In the genomic region with DNA sequence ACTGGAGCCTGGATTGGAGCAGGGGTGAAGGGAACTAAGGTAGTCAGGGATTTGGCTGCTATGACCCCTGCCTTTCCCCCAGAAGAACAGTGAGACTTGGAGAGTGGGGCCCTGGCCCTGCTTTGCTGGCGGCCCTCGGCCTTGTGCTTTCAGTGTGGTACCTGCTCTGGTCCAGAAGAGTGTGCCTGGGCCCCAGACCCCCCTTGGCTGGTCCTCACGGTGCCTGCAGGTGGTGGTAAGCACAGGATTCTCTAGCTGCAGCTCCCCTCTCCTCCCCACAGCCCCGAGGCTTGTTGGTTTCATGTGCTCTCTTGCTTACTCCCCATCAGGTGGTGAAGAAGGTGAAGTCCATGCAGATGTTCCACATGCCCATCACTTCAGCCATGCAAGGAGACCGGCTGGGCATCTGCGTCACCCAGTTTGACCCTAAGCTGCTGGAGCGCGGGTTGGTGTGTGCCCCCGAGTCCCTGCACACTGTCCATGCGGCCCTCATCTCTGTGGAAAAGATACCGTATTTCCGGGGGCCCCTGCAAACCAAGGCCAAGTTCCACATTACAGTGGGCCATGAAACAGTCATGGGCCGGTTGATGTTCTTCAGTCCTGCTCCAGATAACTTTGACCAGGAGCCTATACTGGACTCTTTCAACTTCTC, we compare ENCODE assay signal across 30 cellular contexts.
"Had no signal": no experiment of that assay in that cellular context is flagged by ENCODE, and none has a peak within 500 bp of the region (broad histone marks: within the 10 kb centered on the region; RNA-seq: fewer than 3 reads in every experiment).

No MANE protein-coding gene starts in this region.

- H3K27me3 Mint-ChIP-seq: activated CD4-positive, alpha-beta memory T cell treated with anti-CD3 and anti-CD28 coated beads for 36 hours; activated CD4-positive, alpha-beta T cell treated with anti-CD3 and anti-CD28 coated beads, Interleukin-2, amount 10 ng/mL, durations not matched to agents 24 days and 14 days; activated naive CD4-positive, alpha-beta T cell treated with anti-CD3 and anti-CD28 coated beads, Interleukin-2, amount 10 ng/mL, durations not matched to agents 7 days and 5 days; activated naive CD8-positive, alpha-beta T cell treated with anti-CD3 and anti-CD28 coated beads, Interleukin-2, amount 10 ng/mL, durations not matched to agents 7 days and 5 days; activated T-cell treated with anti-CD3 and anti-CD28 coated beads, Interleukin-2, amount 50 U/mL, for 24 hours had no signal

- H3K9me3 ChIP-seq: ascending aorta, gastroesophageal sphincter, mucosa of descending colon, neutrophil, ovary, prostate gland, suprapubic skin, tibial artery, upper lobe of right lung had no signal

- H3K27ac Mint-ChIP-seq: activated CD4-positive, alpha-beta memory T cell treated with anti-CD3 and anti-CD28 coated beads for 36 hours; activated CD4-positive, alpha-beta T cell treated with anti-CD3 and anti-CD28 coated beads, Interleukin-2, amount 10 ng/mL, durations not matched to agents 24 days and 14 days; activated naive CD4-positive, alpha-beta T cell treated with anti-CD3 and anti-CD28 coated beads, Interleukin-2, amount 10 ng/mL, durations not matched to agents 7 days and 5 days; activated naive CD8-positive, alpha-beta T cell treated with anti-CD3 and anti-CD28 coated beads, Interleukin-2, amount 10 ng/mL, durations not matched to agents 7 days and 5 days; activated T-cell treated with anti-CD3 and anti-CD28 coated beads, Interleukin-2, amount 50 U/mL, for 24 hours; T-helper 1 cell treated with Interleukin-12 subunit alpha and Interleukin-12 subunit beta and Interleukin-4 antibody, amounts not matched to agents 30 μg/mL and 1 μg/mL, for 36 hours had no signal

- ATAC-seq: gastroesophageal sphincter, mucosa of descending colon had no signal

- H3K36me3 ChIP-seq: cardiac muscle cell, ovary, prostate gland had no signal

- H3K9me3 Mint-ChIP-seq: activated CD4-positive, alpha-beta memory T cell treated with anti-CD3 and anti-CD28 coated beads for 36 hours; activated CD4-positive, alpha-beta T cell treated with anti-CD3 and anti-CD28 coated beads, Interleukin-2, amount 10 ng/mL, durations not matched to agents 24 days and 14 days; activated naive CD4-positive, alpha-beta T cell treated with anti-CD3 and anti-CD28 coated beads, Interleukin-2, amount 10 ng/mL, durations not matched to agents 7 days and 5 days; activated naive CD8-positive, alpha-beta T cell treated with anti-CD3 and anti-CD28 coated beads, Interleukin-2, amount 10 ng/mL, durations not matched to agents 7 days and 5 days; activated T-cell treated with anti-CD3 and anti-CD28 coated beads, Interleukin-2, amount 50 U/mL, for 24 hours; brain; immature natural killer cell; nephron; T-helper 1 cell treated with Interleukin-12 subunit alpha and Interleukin-12 subunit beta and Interleukin-4 antibody, amounts not matched to agents 30 μg/mL and 1 μg/mL, for 36 hours had no signal

- DNase-seq: activated CD4-positive, alpha-beta memory T cell treated with anti-CD3 and anti-CD28 coated beads for 36 hours; activated CD4-positive, alpha-beta T cell treated with anti-CD3 and anti-CD28 coated beads, Interleukin-2, amount 10 ng/mL, durations not matched to agents 24 days and 14 days; activated CD4-positive, CD25-positive, alpha-beta regulatory T cell treated with anti-CD3 and anti-CD28 coated beads, Interleukin-2, amount 50 U/mL, for 72 hours; activated CD8-positive, alpha-beta memory T cell treated with anti-CD3 and anti-CD28 coated beads, Interleukin-2, amount 50 U/mL, for 4 hours; activated gamma-delta T cell; activated naive CD4-positive, alpha-beta T cell treated with anti-CD3 and anti-CD28 coated beads, Interleukin-2, amount 10 ng/mL, durations not matched to agents 7 days and 5 days; activated naive CD8-positive, alpha-beta T cell treated with anti-CD3 and anti-CD28 coated beads, Interleukin-2, amount 10 ng/mL, durations not matched to agents 7 days and 5 days; activated T-cell treated with anti-CD3 and anti-CD28 coated beads, Interleukin-2, amount 50 U/mL, for 24 hours; cerebellar nuclear complex; effector memory CD4-positive, alpha-beta T cell; hypothalamus; immature natural killer cell; mucosa of descending colon; SW 1271; T-helper 9 cell; tibial artery had no signal

- H3K27me3 ChIP-seq: ascending aorta, cardiac muscle cell, dorsolateral prefrontal cortex, gastroesophageal sphincter, neutrophil, ovary, suprapubic skin, tibial artery, upper lobe of right lung had no signal

- H3K4me3 Mint-ChIP-seq: activated CD4-positive, alpha-beta memory T cell treated with anti-CD3 and anti-CD28 coated beads for 36 hours; activated CD4-positive, alpha-beta T cell treated with anti-CD3 and anti-CD28 coated beads, Interleukin-2, amount 10 ng/mL, durations not matched to agents 24 days and 14 days; activated naive CD4-positive, alpha-beta T cell treated with anti-CD3 and anti-CD28 coated beads, Interleukin-2, amount 10 ng/mL, durations not matched to agents 7 days and 5 days; activated naive CD8-positive, alpha-beta T cell treated with anti-CD3 and anti-CD28 coated beads, Interleukin-2, amount 10 ng/mL, durations not matched to agents 7 days and 5 days; activated T-cell treated with anti-CD3 and anti-CD28 coated beads, Interleukin-2, amount 50 U/mL, for 24 hours; brain; immature natural killer cell; nephron; T-helper 1 cell treated with Interleukin-12 subunit alpha and Interleukin-12 subunit beta and Interleukin-4 antibody, amounts not matched to agents 30 μg/mL and 1 μg/mL, for 36 hours had no signal

- H3K4me1 Mint-ChIP-seq: activated CD4-positive, alpha-beta T cell treated with anti-CD3 and anti-CD28 coated beads, Interleukin-2, amount 10 ng/mL, durations not matched to agents 24 days and 14 days; activated naive CD4-positive, alpha-beta T cell treated with anti-CD3 and anti-CD28 coated beads, Interleukin-2, amount 10 ng/mL, durations not matched to agents 7 days and 5 days; activated naive CD8-positive, alpha-beta T cell treated with anti-CD3 and anti-CD28 coated beads, Interleukin-2, amount 10 ng/mL, durations not matched to agents 7 days and 5 days; immature natural killer cell had no signal

- H3K27ac ChIP-seq: ascending aorta, cardiac muscle cell, coronary artery, dorsolateral prefrontal cortex, gastroesophageal sphincter, neutrophil, ovary, prostate gland, suprapubic skin, tibial artery, upper lobe of right lung had no signal

- H3K36me3 Mint-ChIP-seq: activated naive CD4-positive, alpha-beta T cell treated with anti-CD3 and anti-CD28 coated beads, Interleukin-2, amount 10 ng/mL, durations not matched to agents 7 days and 5 days; activated naive CD8-positive, alpha-beta T cell treated with anti-CD3 and anti-CD28 coated beads, Interleukin-2, amount 10 ng/mL, durations not matched to agents 7 days and 5 days had no signal

- H3K4me3 ChIP-seq: ascending aorta, cardiac muscle cell, coronary artery, dorsolateral prefrontal cortex, gastroesophageal sphincter, lung, mucosa of descending colon, ovary, prostate gland, suprapubic skin, tibial artery, upper lobe of right lung had no signal

- H3K4me1 ChIP-seq: ascending aorta, gastroesophageal sphincter, upper lobe of right lung had no signal
